Comparison of ENCODE assay signal across 32 cellular contexts in genomic region chr20:32141465-32141980, GRCh38.
"Had no signal": no experiment of that assay in that cellular context is flagged by ENCODE, and none has a peak within 500 bp of the region (broad histone marks: within the 10 kb centered on the region; RNA-seq: fewer than 3 reads in every experiment).

No MANE protein-coding gene starts in this region.

- H3K27ac ChIP-seq: body of pancreas, cardiac muscle cell, coronary artery, dorsolateral prefrontal cortex, skin epidermis, upper lobe of left lung, vagina, VCaP had no signal

- H3K27me3 ChIP-seq: body of pancreas, cardiac muscle cell, dorsolateral prefrontal cortex, upper lobe of left lung, vagina had no signal

- H3K27ac Mint-ChIP-seq: activated CD4-positive, alpha-beta memory T cell treated with anti-CD3 and anti-CD28 coated beads for 36 hours; activated naive CD8-positive, alpha-beta T cell; activated T-helper 1 cell treated with anti-CD3 and anti-CD28 coated beads, Interleukin-12 subunit alpha, Interleukin-12 subunit beta, Interleukin-2, Interleukin-4 antibody, amounts not matched to agents 30 ng/mL and 10 ng/mL and 1 ng/mL, durations not matched to agents 14 hours and 24 hours and 36 hours; mesothelial cell of epicardium; stimulated activated effector memory CD8-positive, alpha-beta T cell treated with anti-CD3 and anti-CD28 coated beads, Interleukin-12 subunit alpha, Interleukin-12 subunit beta, amount 100 ng/mL, for 72 hours had no signal

- H3K9me3 Mint-ChIP-seq: activated CD4-positive, alpha-beta memory T cell treated with anti-CD3 and anti-CD28 coated beads for 36 hours; activated T-helper 1 cell treated with anti-CD3 and anti-CD28 coated beads, Interleukin-12 subunit alpha, Interleukin-12 subunit beta, Interleukin-2, Interleukin-4 antibody, amounts not matched to agents 30 ng/mL and 10 ng/mL and 1 ng/mL, durations not matched to agents 14 hours and 24 hours and 36 hours; effector memory CD8-positive, alpha-beta T cell; mesothelial cell of epicardium; naive B cell; stimulated activated effector memory CD8-positive, alpha-beta T cell treated with anti-CD3 and anti-CD28 coated beads, Interleukin-12 subunit alpha, Interleukin-12 subunit beta, amount 100 ng/mL, for 72 hours; stimulated activated naive CD8-positive, alpha-beta T cell treated with anti-CD3 and anti-CD28 coated beads, Interleukin-15, amount 100 ng/mL, for 72 hours had no signal

- FAIRE-seq: kidney, TTC549 had no signal

- H3K4me3 ChIP-seq: body of pancreas, cardiac muscle cell, coronary artery, dorsolateral prefrontal cortex, skin epidermis, upper lobe of left lung, vagina had no signal

- H3K4me1 Mint-ChIP-seq: mesothelial cell of epicardium; stimulated activated naive CD8-positive, alpha-beta T cell treated with anti-CD3 and anti-CD28 coated beads, Interleukin-15, amount 100 ng/mL, for 72 hours had no signal

- H3K9me3 ChIP-seq: body of pancreas, upper lobe of left lung, vagina had no signal

- H3K27me3 Mint-ChIP-seq: activated CD4-positive, alpha-beta memory T cell treated with anti-CD3 and anti-CD28 coated beads for 36 hours; activated naive CD8-positive, alpha-beta T cell; effector memory CD8-positive, alpha-beta T cell; naive B cell; stimulated activated naive CD8-positive, alpha-beta T cell treated with anti-CD3 and anti-CD28 coated beads, Interleukin-15, amount 100 ng/mL, for 72 hours had no signal

- DNase-seq: activated CD4-positive, alpha-beta memory T cell treated with anti-CD3 and anti-CD28 coated beads for 36 hours; activated CD4-positive, alpha-beta T cell treated with anti-CD3 and anti-CD28 coated beads for 48 hours; activated CD8-positive, alpha-beta memory T cell treated with anti-CD3 and anti-CD28 coated beads, Interleukin-2, amount 50 U/mL, for 4 hours; activated gamma-delta T cell; activated T-cell treated with anti-CD3 and anti-CD28 coated beads, Interleukin-2, amount 50 U/mL, for 1 hour; anterior cingulate cortex; body of pancreas; dorsolateral prefrontal cortex; effector memory CD8-positive, alpha-beta T cell; foreskin fibroblast; head of caudate nucleus; hippocampal formation; left colon; mammary epithelial cell; naive B cell; occipital lobe; right cardiac atrium; stimulated activated CD4-positive, alpha-beta T cell treated with anti-CD3 and anti-CD28 coated beads, Interleukin-4, amount 100 ng/mL, for 24 hours; stimulated activated naive CD8-positive, alpha-beta T cell treated with anti-CD3 and anti-CD28 coated beads, Interleukin-15, amount 100 ng/mL, for 72 hours; substantia nigra; upper lobe of left lung had no signal

- H3K4me3 Mint-ChIP-seq: activated CD4-positive, alpha-beta memory T cell treated with anti-CD3 and anti-CD28 coated beads for 36 hours; activated naive CD8-positive, alpha-beta T cell; activated T-helper 1 cell treated with anti-CD3 and anti-CD28 coated beads, Interleukin-12 subunit alpha, Interleukin-12 subunit beta, Interleukin-2, Interleukin-4 antibody, amounts not matched to agents 30 ng/mL and 10 ng/mL and 1 ng/mL, durations not matched to agents 14 hours and 24 hours and 36 hours; effector memory CD8-positive, alpha-beta T cell; mesothelial cell of epicardium; naive B cell; stimulated activated effector memory CD8-positive, alpha-beta T cell treated with anti-CD3 and anti-CD28 coated beads, Interleukin-12 subunit alpha, Interleukin-12 subunit beta, amount 100 ng/mL, for 72 hours; stimulated activated naive CD8-positive, alpha-beta T cell treated with anti-CD3 and anti-CD28 coated beads, Interleukin-15, amount 100 ng/mL, for 72 hours had no signal

- H3K4me1 ChIP-seq: body of pancreas, upper lobe of left lung, vagina had no signal
